Comparison of ENCODE assay signal across 1 cellular context in the genomic region with DNA sequence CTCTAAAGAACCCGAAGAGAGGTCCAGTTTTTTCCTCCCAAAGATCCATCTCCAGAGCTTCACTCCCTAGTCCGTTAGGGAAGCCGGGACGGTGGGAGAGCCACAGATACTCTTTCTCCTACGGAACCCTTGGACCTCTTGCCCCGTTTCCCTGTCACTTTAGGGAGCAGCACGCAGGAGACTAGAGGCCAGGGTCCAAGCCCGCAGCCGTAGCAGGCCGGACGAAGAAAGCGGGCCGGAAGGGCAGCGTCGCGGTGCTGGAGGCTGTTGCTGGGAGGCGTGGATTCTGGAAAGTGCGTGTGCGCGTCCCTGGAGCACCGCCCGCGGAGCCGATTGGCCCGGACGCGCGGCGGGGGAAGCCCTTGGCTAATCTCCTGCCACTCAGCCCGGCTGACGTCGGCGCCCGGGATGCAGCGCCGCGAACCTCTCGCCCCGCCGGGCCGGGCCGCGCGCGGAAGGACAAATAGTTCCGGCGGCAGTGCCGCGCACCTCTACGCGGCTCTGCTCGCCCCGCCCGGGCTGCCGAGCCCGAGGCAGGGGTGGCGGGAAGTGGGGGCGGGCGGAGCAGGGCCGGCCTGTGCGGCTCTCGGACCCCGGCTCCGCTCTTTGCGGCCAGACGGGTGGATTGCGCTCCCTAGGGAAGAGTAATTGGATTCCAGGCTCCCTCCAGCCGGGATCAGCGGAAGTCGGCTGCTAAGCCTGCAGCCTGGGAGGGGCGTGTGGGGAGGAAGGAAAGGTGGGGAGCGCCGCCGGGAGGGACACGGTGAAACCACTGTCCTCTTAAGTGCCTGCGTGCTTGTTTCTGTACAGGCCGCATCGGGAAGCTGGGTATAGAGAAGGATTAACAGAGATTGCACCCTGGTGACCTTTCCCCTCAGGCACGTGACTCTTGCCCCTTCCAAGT.
TF ChIP-seq lines count a peak whose summit lies in the region.

No MANE protein-coding gene starts in this region.

TF ChIP-seq in HepG2, 621 proteins besides CTCF, POLR2A, EP300 and RAD21 (continued from another document):
- TF ChIP-seq, protein P1, sequence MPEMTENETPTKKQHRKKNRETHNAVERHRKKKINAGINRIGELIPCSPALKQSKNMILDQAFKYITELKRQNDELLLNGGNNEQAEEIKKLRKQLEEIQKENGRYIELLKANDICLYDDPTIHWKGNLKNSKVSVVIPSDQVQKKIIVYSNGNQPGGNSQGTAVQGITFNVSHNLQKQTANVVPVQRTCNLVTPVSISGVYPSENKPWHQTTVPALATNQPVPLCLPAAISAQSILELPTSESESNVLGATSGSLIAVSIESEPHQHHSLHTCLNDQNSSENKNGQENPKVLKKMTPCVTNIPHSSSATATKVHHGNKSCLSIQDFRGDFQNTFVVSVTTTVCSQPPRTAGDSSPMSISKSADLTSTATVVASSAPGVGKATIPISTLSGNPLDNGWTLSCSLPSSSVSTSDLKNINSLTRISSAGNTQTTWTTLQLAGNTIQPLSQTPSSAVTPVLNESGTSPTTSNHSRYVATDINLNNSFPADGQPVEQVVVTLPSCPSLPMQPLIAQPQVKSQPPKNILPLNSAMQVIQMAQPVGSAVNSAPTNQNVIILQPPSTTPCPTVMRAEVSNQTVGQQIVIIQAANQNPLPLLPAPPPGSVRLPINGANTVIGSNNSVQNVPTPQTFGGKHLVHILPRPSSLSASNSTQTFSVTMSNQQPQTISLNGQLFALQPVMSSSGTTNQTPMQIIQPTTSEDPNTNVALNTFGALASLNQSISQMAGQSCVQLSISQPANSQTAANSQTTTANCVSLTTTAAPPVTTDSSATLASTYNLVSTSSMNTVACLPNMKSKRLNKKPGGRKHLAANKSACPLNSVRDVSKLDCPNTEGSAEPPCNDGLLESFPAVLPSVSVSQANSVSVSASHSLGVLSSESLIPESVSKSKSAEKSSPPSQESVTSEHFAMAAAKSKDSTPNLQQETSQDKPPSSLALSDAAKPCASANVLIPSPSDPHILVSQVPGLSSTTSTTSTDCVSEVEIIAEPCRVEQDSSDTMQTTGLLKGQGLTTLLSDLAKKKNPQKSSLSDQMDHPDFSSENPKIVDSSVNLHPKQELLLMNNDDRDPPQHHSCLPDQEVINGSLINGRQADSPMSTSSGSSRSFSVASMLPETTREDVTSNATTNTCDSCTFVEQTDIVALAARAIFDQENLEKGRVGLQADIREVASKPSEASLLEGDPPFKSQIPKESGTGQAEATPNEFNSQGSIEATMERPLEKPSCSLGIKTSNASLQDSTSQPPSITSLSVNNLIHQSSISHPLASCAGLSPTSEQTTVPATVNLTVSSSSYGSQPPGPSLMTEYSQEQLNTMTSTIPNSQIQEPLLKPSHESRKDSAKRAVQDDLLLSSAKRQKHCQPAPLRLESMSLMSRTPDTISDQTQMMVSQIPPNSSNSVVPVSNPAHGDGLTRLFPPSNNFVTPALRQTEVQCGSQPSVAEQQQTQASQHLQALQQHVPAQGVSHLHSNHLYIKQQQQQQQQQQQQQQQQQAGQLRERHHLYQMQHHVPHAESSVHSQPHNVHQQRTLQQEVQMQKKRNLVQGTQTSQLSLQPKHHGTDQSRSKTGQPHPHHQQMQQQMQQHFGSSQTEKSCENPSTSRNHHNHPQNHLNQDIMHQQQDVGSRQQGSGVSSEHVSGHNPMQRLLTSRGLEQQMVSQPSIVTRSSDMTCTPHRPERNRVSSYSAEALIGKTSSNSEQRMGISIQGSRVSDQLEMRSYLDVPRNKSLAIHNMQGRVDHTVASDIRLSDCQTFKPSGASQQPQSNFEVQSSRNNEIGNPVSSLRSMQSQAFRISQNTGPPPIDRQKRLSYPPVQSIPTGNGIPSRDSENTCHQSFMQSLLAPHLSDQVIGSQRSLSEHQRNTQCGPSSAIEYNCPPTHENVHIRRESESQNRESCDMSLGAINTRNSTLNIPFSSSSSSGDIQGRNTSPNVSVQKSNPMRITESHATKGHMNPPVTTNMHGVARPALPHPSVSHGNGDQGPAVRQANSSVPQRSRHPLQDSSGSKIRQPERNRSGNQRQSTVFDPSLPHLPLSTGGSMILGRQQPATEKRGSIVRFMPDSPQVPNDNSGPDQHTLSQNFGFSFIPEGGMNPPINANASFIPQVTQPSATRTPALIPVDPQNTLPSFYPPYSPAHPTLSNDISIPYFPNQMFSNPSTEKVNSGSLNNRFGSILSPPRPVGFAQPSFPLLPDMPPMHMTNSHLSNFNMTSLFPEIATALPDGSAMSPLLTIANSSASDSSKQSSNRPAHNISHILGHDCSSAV (CRISPR knock-in tag; IDR thresholded peaks at IDR 0.05; ENCODE audit: borderline replicate concordance), result peak; percentile 44; the same call in 1 of the 2 replicates
- TF ChIP-seq, protein P2, sequence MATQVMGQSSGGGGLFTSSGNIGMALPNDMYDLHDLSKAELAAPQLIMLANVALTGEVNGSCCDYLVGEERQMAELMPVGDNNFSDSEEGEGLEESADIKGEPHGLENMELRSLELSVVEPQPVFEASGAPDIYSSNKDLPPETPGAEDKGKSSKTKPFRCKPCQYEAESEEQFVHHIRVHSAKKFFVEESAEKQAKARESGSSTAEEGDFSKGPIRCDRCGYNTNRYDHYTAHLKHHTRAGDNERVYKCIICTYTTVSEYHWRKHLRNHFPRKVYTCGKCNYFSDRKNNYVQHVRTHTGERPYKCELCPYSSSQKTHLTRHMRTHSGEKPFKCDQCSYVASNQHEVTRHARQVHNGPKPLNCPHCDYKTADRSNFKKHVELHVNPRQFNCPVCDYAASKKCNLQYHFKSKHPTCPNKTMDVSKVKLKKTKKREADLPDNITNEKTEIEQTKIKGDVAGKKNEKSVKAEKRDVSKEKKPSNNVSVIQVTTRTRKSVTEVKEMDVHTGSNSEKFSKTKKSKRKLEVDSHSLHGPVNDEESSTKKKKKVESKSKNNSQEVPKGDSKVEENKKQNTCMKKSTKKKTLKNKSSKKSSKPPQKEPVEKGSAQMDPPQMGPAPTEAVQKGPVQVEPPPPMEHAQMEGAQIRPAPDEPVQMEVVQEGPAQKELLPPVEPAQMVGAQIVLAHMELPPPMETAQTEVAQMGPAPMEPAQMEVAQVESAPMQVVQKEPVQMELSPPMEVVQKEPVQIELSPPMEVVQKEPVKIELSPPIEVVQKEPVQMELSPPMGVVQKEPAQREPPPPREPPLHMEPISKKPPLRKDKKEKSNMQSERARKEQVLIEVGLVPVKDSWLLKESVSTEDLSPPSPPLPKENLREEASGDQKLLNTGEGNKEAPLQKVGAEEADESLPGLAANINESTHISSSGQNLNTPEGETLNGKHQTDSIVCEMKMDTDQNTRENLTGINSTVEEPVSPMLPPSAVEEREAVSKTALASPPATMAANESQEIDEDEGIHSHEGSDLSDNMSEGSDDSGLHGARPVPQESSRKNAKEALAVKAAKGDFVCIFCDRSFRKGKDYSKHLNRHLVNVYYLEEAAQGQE (IDR thresholded peaks at IDR 0.05; ENCODE audit: borderline replicate concordance in 1 of 2, low read depth in 1 of 2, low read length in 2 of 2), result no peak; a peak in 1 of 4 replicates
- TF ChIP-seq STAG1 (CRISPR knock-in tag; IDR thresholded peaks at IDR 0.05), result no peak; the same call in none of the 2 replicates
- peak; percentile 70; the same call in 1 of the 2 replicates for TF ChIP-seq ZNF253 (CRISPR knock-in tag; IDR thresholded peaks at IDR 0.05; ENCODE audit: borderline replicate concordance)
- TF ChIP-seq ZNF333 (CRISPR knock-in tag; IDR thresholded peaks at IDR 0.05; ENCODE audit: borderline replicate concordance), result 0 out of 2 replicates have a peak, but pooled peaks have one; percentile 62
- no peak for TF ChIP-seq SATB2 (CRISPR knock-in tag; IDR thresholded peaks at IDR 0.05)
- TF ChIP-seq ZNF563 (CRISPR knock-in tag; IDR thresholded peaks at IDR 0.05), result peak; percentile 97
- peak; percentile 29; the same call in 1 of the 2 replicates for TF ChIP-seq ZNF44 (CRISPR knock-in tag; IDR thresholded peaks at IDR 0.05)
- TF ChIP-seq GFI1 (CRISPR knock-in tag; IDR thresholded peaks at IDR 0.05; ENCODE audit: borderline replicate concordance), result peak; percentile 55; the same call in 1 of the 2 replicates
- TF ChIP-seq AGO2 (optimal IDR thresholded peaks at IDR 0.05; ENCODE audit: low read depth, low read length), result peak; percentile 72
- TF ChIP-seq, protein P3, sequence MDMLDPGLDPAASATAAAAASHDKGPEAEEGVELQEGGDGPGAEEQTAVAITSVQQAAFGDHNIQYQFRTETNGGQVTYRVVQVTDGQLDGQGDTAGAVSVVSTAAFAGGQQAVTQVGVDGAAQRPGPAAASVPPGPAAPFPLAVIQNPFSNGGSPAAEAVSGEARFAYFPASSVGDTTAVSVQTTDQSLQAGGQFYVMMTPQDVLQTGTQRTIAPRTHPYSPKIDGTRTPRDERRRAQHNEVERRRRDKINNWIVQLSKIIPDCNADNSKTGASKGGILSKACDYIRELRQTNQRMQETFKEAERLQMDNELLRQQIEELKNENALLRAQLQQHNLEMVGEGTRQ (IDR thresholded peaks at IDR 0.05; ENCODE audit: low read depth, low read length), result peak; percentile 74
- TF ChIP-seq, protein P3 (CRISPR knock-in tag; IDR thresholded peaks at IDR 0.05; ENCODE audit: borderline replicate concordance), result peak; percentile 75; the same call in 1 of the 2 replicates
- TF ChIP-seq, protein P4, sequence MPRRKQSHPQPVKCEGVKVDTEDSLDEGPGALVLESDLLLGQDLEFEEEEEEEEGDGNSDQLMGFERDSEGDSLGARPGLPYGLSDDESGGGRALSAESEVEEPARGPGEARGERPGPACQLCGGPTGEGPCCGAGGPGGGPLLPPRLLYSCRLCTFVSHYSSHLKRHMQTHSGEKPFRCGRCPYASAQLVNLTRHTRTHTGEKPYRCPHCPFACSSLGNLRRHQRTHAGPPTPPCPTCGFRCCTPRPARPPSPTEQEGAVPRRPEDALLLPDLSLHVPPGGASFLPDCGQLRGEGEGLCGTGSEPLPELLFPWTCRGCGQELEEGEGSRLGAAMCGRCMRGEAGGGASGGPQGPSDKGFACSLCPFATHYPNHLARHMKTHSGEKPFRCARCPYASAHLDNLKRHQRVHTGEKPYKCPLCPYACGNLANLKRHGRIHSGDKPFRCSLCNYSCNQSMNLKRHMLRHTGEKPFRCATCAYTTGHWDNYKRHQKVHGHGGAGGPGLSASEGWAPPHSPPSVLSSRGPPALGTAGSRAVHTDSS (CRISPR knock-in tag; conservative IDR thresholded peaks at IDR 0.05), result no peak
- no peak; the same call in 1 of the 2 replicates for TF ChIP-seq FOXJ3 (CRISPR knock-in tag; IDR thresholded peaks at IDR 0.05; ENCODE audit: borderline replicate concordance)
- no peak for TF ChIP-seq ZNF33B (CRISPR knock-in tag; IDR thresholded peaks at IDR 0.05)
- TF ChIP-seq JUNB (CRISPR knock-in tag; IDR thresholded peaks at IDR 0.05; ENCODE audit: borderline replicate concordance), result no peak
- TF ChIP-seq SSRP1 (CRISPR knock-in tag; IDR thresholded peaks at IDR 0.05), result no peak
- no peak for TF ChIP-seq TBP (CRISPR knock-in tag; IDR thresholded peaks at IDR 0.05)
- no peak; the same call in 1 of the 2 replicates for TF ChIP-seq TOPORS (CRISPR knock-in tag; IDR thresholded peaks at IDR 0.05)
